11 cellular contexts compared by ENCODE assay signal in genomic region chr4:87502580-87503238, GRCh38. TPM values are rescaled to one million over a fixed set of nuclear protein-coding genes. Genes with fewer than 3 reads are reported as not detected.
DNase-seq lines count a peak whose midpoint lies in the region; ATAC-seq and TF ChIP-seq lines count a peak whose summit lies in the region.
"Had no signal": no experiment of that assay in that cellular context is flagged by ENCODE, and none has a peak within 500 bp of the region (broad histone marks: within the 10 kb centered on the region; RNA-seq: fewer than 3 reads in every experiment).

No MANE protein-coding gene starts in this region.

- DNase-seq in DMS 273 (lab: John Stamatoyannopoulos, UW; ENCODE audit: unreplicated experiment): peak; percentile 36
- DNase-seq in DMS 273 treated with DMSO at 0.1 percent for 48 hours (lab: John Stamatoyannopoulos, UW): no peak
- DNase-seq in left cardiac atrium: no peak
- no peak for DNase-seq in GM19240 (ENCODE audit: insufficient read length, low spot score)
- no peak for DNase-seq in smooth muscle cell (lab: John Stamatoyannopoulos, UW; ENCODE audit: unreplicated experiment)
- DNase-seq: activated T-cell treated with anti-CD3 and anti-CD28 coated beads, Interleukin-2, amount 50 U/mL, for 4 hours had no signal

- ATAC-seq in SK-N-SH treated with all-trans-retinoic acid at 6 μM for 48 hours (peak; percentile 61), left cardiac atrium (peak; percentile 16 to 53), HG02623 (IDR thresholded peaks at IDR 0.05; ENCODE audit: unreplicated experiment) (no peak)
- ATAC-seq: activated T-cell treated with anti-CD3 and anti-CD28 coated beads, Interleukin-2, amount 50 U/mL, for 4 hours had no signal

- H3K9me3 ChIP-seq in subcutaneous abdominal adipose tissue (ENCODE audit: control insufficient read depth in 5 of 5, low read length in 5 of 5) (no peaks in the 10 kb centered on the region), smooth muscle cell (replicated peaks; ENCODE audit: low read depth) (no peaks in the 10 kb centered on the region)

- H3K4me3 ChIP-seq in subcutaneous abdominal adipose tissue (ENCODE audit: low read depth in 1 of 5, low read length in 5 of 5): no peak overlapping the region
- no peak overlapping the region for H3K4me3 ChIP-seq in smooth muscle cell

- H3K9ac ChIP-seq in subcutaneous abdominal adipose tissue (ENCODE audit: low read length in 5 of 5): no peak overlapping the region
- no peak overlapping the region for H3K9ac ChIP-seq in smooth muscle cell (ENCODE audit: low read depth)

- TF ChIP-seq CTCF in smooth muscle cell (IDR thresholded peaks at IDR 0.05; ENCODE audit: borderline replicate concordance, insufficient read depth, poor library complexity, severe bottlenecking): no peak

- intact Hi-C loops in left cardiac atrium (cut with DNase I): no loop called here

- H3K27ac ChIP-seq in subcutaneous abdominal adipose tissue (ENCODE audit: low read depth, low read length): peak overlapping the region; percentile 71
- no peak overlapping the region for H3K27ac ChIP-seq in smooth muscle cell (ENCODE audit: low read depth)
- H3K27ac ChIP-seq: 22Rv1 had no signal

- H3K27me3 ChIP-seq in subcutaneous abdominal adipose tissue (ENCODE audit: control insufficient read depth in 5 of 5, insufficient read depth in 4 of 5, low read length in 5 of 5) (no peaks in the 10 kb centered on the region), smooth muscle cell (ENCODE audit: low read depth) (no peaks in the 10 kb centered on the region)

- no peaks in the 10 kb centered on the region for H3F3A ChIP-seq in smooth muscle cell (ENCODE audit: low read depth)

- H4K20me1 ChIP-seq in smooth muscle cell (ENCODE audit: low read depth): no peaks in the 10 kb centered on the region

- H3K4me1 ChIP-seq in subcutaneous abdominal adipose tissue (ENCODE audit: control insufficient read depth in 5 of 5, insufficient read depth in 5 of 5, low read length in 5 of 5) (peaks cover 0 to 47% (median 17%) of the 10 kb centered on the region in 5 donors), smooth muscle cell (ENCODE audit: low read depth) (no peaks in the 10 kb centered on the region)

- H3K4me2 ChIP-seq in smooth muscle cell: no peak overlapping the region

- H3K36me3 ChIP-seq in subcutaneous abdominal adipose tissue (ENCODE audit: control insufficient read depth in 5 of 5, insufficient read depth in 5 of 5, low read length in 5 of 5): peaks cover 0 to 3% (median 0%) of the 10 kb centered on the region in 5 donors
- no peaks in the 10 kb centered on the region for H3K36me3 ChIP-seq in smooth muscle cell (ENCODE audit: low read depth)

- H2AFZ ChIP-seq in smooth muscle cell (ENCODE audit: low read depth): no peak overlapping the region

- no peaks in the 10 kb centered on the region for H3K79me2 ChIP-seq in smooth muscle cell (ENCODE audit: low read depth)

TF ChIP-seq in SK-N-SH treated with all-trans-retinoic acid at 6 μM for 48 hours, 23 proteins besides CTCF, POLR2A, EP300 and RAD21:
- TF ChIP-seq BACH2 (CRISPR knock-in tag; IDR thresholded peaks at IDR 0.05; ENCODE audit: borderline replicate concordance) (no peak), ISL1 (CRISPR knock-in tag; IDR thresholded peaks at IDR 0.05) (peak; percentile 92), TOX (CRISPR knock-in tag; IDR thresholded peaks at IDR 0.05; ENCODE audit: borderline replicate concordance) (peak; percentile 64; the same call in 1 of the 2 replicates), CREB5 (CRISPR knock-in tag; IDR thresholded peaks at IDR 0.05; ENCODE audit: low read depth) (peak; percentile 46; the same call in 1 of the 2 replicates)

RNA-seq across cellular contexts. Expression of gene SPARCL1, which starts 26.5 kb away (rescaled TPM):
- 100 to 1,000 TPM; 435 to 482 TPM for total RNA-seq in left cardiac atrium
- total RNA-seq in smooth muscle cell: not detected in 2 replicates
- not detected in 2 replicates for polyA plus RNA-seq in smooth muscle cell
- total RNA-seq: T-helper 1 cell treated with Interleukin-12 subunit alpha and Interleukin-12 subunit beta and Interleukin-4 antibody, amounts not matched to agents 30 ng/mL and 1 ng/mL, for 36 hours had no signal

Comparison
In these comparisons a context has a peak if more than half of its experiments do, and no peak if none do; other contexts are left out.
1. RNA of gene SPARCL1, which starts 26.5 kb away (total RNA-seq): 435 to 482 TPM in left cardiac atrium; not detected in smooth muscle cell; every median in the first group is over 100 times any median in the second.